ENCODE assay signal across 16 cellular contexts in the genomic region with DNA sequence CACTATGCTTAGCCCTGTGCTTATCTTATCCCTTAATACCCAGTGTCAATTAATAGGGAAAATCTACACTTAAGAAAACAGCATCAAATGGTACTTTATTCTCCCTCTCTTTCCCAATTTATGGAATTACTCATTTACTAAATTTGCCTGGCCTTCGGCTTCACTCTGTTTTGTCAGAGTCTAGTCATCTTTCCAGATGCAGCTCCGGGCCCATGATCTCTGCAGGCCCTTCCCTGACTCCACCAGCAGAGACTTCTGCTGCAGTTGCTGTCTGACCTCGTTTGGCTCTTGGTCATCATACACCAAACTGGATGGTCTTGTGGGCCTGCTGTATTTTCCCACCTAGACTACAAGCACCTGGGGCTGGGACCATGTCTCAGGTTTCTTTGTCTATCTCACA. TPM values are rescaled to one million over a fixed set of nuclear protein-coding genes. Genes with fewer than 3 reads are reported as not detected.
DNase-seq lines count a peak whose midpoint lies in the region; ATAC-seq and TF ChIP-seq lines count a peak whose summit lies in the region.
"Had no signal": no experiment of that assay in that cellular context is flagged by ENCODE, and none has a peak within 500 bp of the region (broad histone marks: within the 10 kb centered on the region; RNA-seq: fewer than 3 reads in every experiment).

No MANE protein-coding gene starts in this region.

- H3K9me3 ChIP-seq in GM23248 (ENCODE audit: low read depth) (no peaks in the 10 kb centered on the region), T-helper 17 cell (ENCODE audit: control insufficient read depth, low read length, poor library complexity, severe bottlenecking) (no peaks in the 10 kb centered on the region)

- H3K27ac ChIP-seq in GM23248 = peak overlapping the region; percentile 59; the same call in 1 of the 2 replicates
- H3K27ac ChIP-seq: C4-2B, SK-N-MC had no signal

- H3K36me3 ChIP-seq in GM23248 (ENCODE audit: low read depth) = peaks cover 10% of the 10 kb centered on the region

- no peak for ATAC-seq in T-helper 17 cell
- ATAC-seq in activated T-cell treated with anti-CD3 and anti-CD28 coated beads, Interleukin-2, amount 50 U/mL, for 72 hours (replicated peaks in 1 of 2) = no peak
- no peak for ATAC-seq in activated CD8-positive, alpha-beta T cell treated with anti-CD3 and anti-CD28 coated beads, Interleukin-2, amount 10 ng/mL, durations not matched to agents 7 days and 5 days

- H3K4me2 ChIP-seq in GM23248 (ENCODE audit: unreplicated experiment) = no peak overlapping the region

- H3K27ac Mint-ChIP-seq in T-helper 17 cell (peak overlapping the region; percentile 67), osteocyte (ENCODE audit: unreplicated experiment) (peak overlapping the region; percentile 3)
- H3K27ac Mint-ChIP-seq in activated T-cell treated with anti-CD3 and anti-CD28 coated beads, Interleukin-2, amount 50 U/mL, for 72 hours = no peak overlapping the region
- no peak overlapping the region for H3K27ac Mint-ChIP-seq in activated CD8-positive, alpha-beta T cell treated with anti-CD3 and anti-CD28 coated beads, Interleukin-2, amount 10 ng/mL, durations not matched to agents 7 days and 5 days

- 10 to 12% methylated on average over 3 of the region's 3 CpGs for WGBS in GM23248 (ENCODE audit: low coverage in 1 of 2, low lambda C conversion rate in 2 of 2, missing lambda C conversion rate in 2 of 2), 2 experiments

- H3K36me3 Mint-ChIP-seq in T-helper 17 cell (ENCODE audit: low read depth) (peaks cover 2% of the 10 kb centered on the region), osteocyte (ENCODE audit: unreplicated experiment) (peaks cover under 1% of the 10 kb centered on the region)
- H3K36me3 Mint-ChIP-seq in activated T-cell treated with anti-CD3 and anti-CD28 coated beads, Interleukin-2, amount 50 U/mL, for 72 hours (ENCODE audit: insufficient read depth in 2 of 2) = peaks cover 0 to 1% of the 10 kb centered on the region in 2 donors
- H3K36me3 Mint-ChIP-seq in activated CD8-positive, alpha-beta T cell treated with anti-CD3 and anti-CD28 coated beads, Interleukin-2, amount 10 ng/mL, durations not matched to agents 7 days and 5 days (ENCODE audit: low read depth) = peaks cover 6% of the 10 kb centered on the region

- H3K79me2 ChIP-seq in GM23248 (ENCODE audit: insufficient read depth) = no peaks in the 10 kb centered on the region

- DNase-seq in AG20443 (ENCODE audit: low spot score) = peak; percentile 71
- peak; percentile 82 for DNase-seq in GM23248
- DNase-seq in T-helper 17 cell = no peak
- DNase-seq in osteocyte (ENCODE audit: extremely low spot score, unreplicated experiment) = no peak
- no peak for DNase-seq in activated T-cell treated with anti-CD3 and anti-CD28 coated beads, Interleukin-2, amount 50 U/mL, for 72 hours
- DNase-seq in activated CD8-positive, alpha-beta T cell treated with anti-CD3 and anti-CD28 coated beads, Interleukin-2, amount 10 ng/mL, durations not matched to agents 7 days and 5 days = no peak
- DNase-seq in NCI-H1436 treated with DMSO at 0.1 percent for 48 hours (lab: John Stamatoyannopoulos, UW) = no peak
- DNase-seq: AML-193, H9, NCI-H1105 treated with DMSO at 0.1 percent for 48 hours, NCI-H1694 treated with DMSO at 0.1 percent for 48 hours, SHP77 had no signal

- H3K9ac ChIP-seq in GM23248 = no peak overlapping the region

- peaks cover 28% of the 10 kb centered on the region for H3F3A ChIP-seq in GM23248 (ENCODE audit: insufficient read depth)

- H3K4me1 ChIP-seq in GM23248 (ENCODE audit: insufficient read depth) = peaks cover 14% of the 10 kb centered on the region

- H3K9me3 Mint-ChIP-seq in osteocyte (ENCODE audit: unreplicated experiment) = no peaks in the 10 kb centered on the region
- H3K9me3 Mint-ChIP-seq in activated T-cell treated with anti-CD3 and anti-CD28 coated beads, Interleukin-2, amount 50 U/mL, for 72 hours = no peaks in the 10 kb centered on the region
- H3K9me3 Mint-ChIP-seq in activated CD8-positive, alpha-beta T cell treated with anti-CD3 and anti-CD28 coated beads, Interleukin-2, amount 10 ng/mL, durations not matched to agents 7 days and 5 days (ENCODE audit: insufficient read depth) = no peaks in the 10 kb centered on the region

- POLR2A ChIA-PET in activated CD8-positive, alpha-beta T cell treated with anti-CD3 and anti-CD28 coated beads, Interleukin-2, amount 10 ng/mL, durations not matched to agents 7 days and 5 days (lab: Charles Lee) = interaction anchor here (0.7 kb wide), 1 partner anchor 8 kb away, joined by 3 read pairs; no protein-coding TSS in a partner anchor

- TF ChIP-seq CTCF in osteocyte (IDR thresholded peaks at IDR 0.05) = no peak

- no peak overlapping the region for H2AFZ ChIP-seq in GM23248

- no peaks in the 10 kb centered on the region for H4K20me1 ChIP-seq in GM23248 (ENCODE audit: insufficient read depth)

- no peaks in the 10 kb centered on the region for H3K9me2 ChIP-seq in GM23248 (ENCODE audit: insufficient read depth)

- no peak overlapping the region for H3K4me3 ChIP-seq in GM23248
- H3K4me3 ChIP-seq: K562, SK-N-MC had no signal

- H3K27me3 Mint-ChIP-seq in T-helper 17 cell = no peaks in the 10 kb centered on the region
- no peaks in the 10 kb centered on the region for H3K27me3 Mint-ChIP-seq in osteocyte (ENCODE audit: unreplicated experiment)
- no peaks in the 10 kb centered on the region for H3K27me3 Mint-ChIP-seq in activated T-cell treated with anti-CD3 and anti-CD28 coated beads, Interleukin-2, amount 50 U/mL, for 72 hours (ENCODE audit: low read depth)
- no peaks in the 10 kb centered on the region for H3K27me3 Mint-ChIP-seq in activated CD8-positive, alpha-beta T cell treated with anti-CD3 and anti-CD28 coated beads, Interleukin-2, amount 10 ng/mL, durations not matched to agents 7 days and 5 days (ENCODE audit: low read depth)

- no peaks in the 10 kb centered on the region for H3K27me3 ChIP-seq in GM23248 (replicated peaks; ENCODE audit: insufficient read depth)

- no peaks in the 10 kb centered on the region for H3K4me1 Mint-ChIP-seq in T-helper 17 cell
- peaks cover 16% of the 10 kb centered on the region for H3K4me1 Mint-ChIP-seq in osteocyte (ENCODE audit: unreplicated experiment)
- no peaks in the 10 kb centered on the region for H3K4me1 Mint-ChIP-seq in activated T-cell treated with anti-CD3 and anti-CD28 coated beads, Interleukin-2, amount 50 U/mL, for 72 hours (ENCODE audit: low read depth)
- no peaks in the 10 kb centered on the region for H3K4me1 Mint-ChIP-seq in activated CD8-positive, alpha-beta T cell treated with anti-CD3 and anti-CD28 coated beads, Interleukin-2, amount 10 ng/mL, durations not matched to agents 7 days and 5 days (ENCODE audit: low read depth)
- H3K4me1 Mint-ChIP-seq: H9 had no signal

- in situ Hi-C loops in GM23248 (cut with MboI) = loop anchor here (10.0 kb wide), 1 partner anchor 265 kb away; no protein-coding TSS in a partner anchor

- no peak overlapping the region for H3K4me3 Mint-ChIP-seq in T-helper 17 cell
- H3K4me3 Mint-ChIP-seq in osteocyte (ENCODE audit: unreplicated experiment) = no peak overlapping the region
- no peak overlapping the region for H3K4me3 Mint-ChIP-seq in activated T-cell treated with anti-CD3 and anti-CD28 coated beads, Interleukin-2, amount 50 U/mL, for 72 hours
- no peak overlapping the region for H3K4me3 Mint-ChIP-seq in activated CD8-positive, alpha-beta T cell treated with anti-CD3 and anti-CD28 coated beads, Interleukin-2, amount 10 ng/mL, durations not matched to agents 7 days and 5 days
- H3K4me3 Mint-ChIP-seq: H9 had no signal

- CTCF ChIA-PET in activated CD8-positive, alpha-beta T cell treated with anti-CD3 and anti-CD28 coated beads, Interleukin-2, amount 10 ng/mL, durations not matched to agents 7 days and 5 days (lab: Charles Lee) = interaction anchor here (0.7 to 3.3 kb wide), 12 partner anchors 9 to 236 kb away, joined by 3 to 36 read pairs (median 5); partner anchors contain the start of genes ACOT13, ALDH5A1 and TDP2

RNA-seq across cellular contexts. Expression of gene MRS2, which starts 27.4 kb away (rescaled TPM):
- 15.4 and 18.0 TPM in 2 replicates for total RNA-seq in GM23248 (2014; rRNA removed; shearing (Covaris generic))
- 21.3 and 23.5 TPM in 2 replicates for polyA plus RNA-seq in GM23248 (2016; fragmentation: Nextera tagmentation; extraction: Ambion mirVana)
- total RNA-seq in T-helper 17 cell (1 to 10 TPM; 7.9 to 8.0 TPM), osteocyte (17.5 and 18.5 TPM in 2 replicates)
- total RNA-seq in activated T-cell treated with anti-CD3 and anti-CD28 coated beads, Interleukin-2, amount 50 U/mL, for 72 hours = 10 to 100 TPM; 19.4 to 22.3 TPM
- total RNA-seq in activated CD8-positive, alpha-beta T cell treated with anti-CD3 and anti-CD28 coated beads, Interleukin-2, amount 10 ng/mL, durations not matched to agents 7 days and 5 days = 10 to 100 TPM; 20.3 to 21.3 TPM

RNA-seq across cellular contexts. Expression of gene GPLD1, which starts 59.3 kb away (rescaled TPM):
- total RNA-seq in GM23248 (2014; rRNA removed; shearing (Covaris generic)) = 0.97 TPM in 1 of 2 replicates, not detected in the other
- 0.09 TPM in 2 replicates for polyA plus RNA-seq in GM23248 (2016; fragmentation: Nextera tagmentation; extraction: Ambion mirVana)
- total RNA-seq in T-helper 17 cell (under 1 TPM; 0.21 to 0.40 TPM), osteocyte (1.9 and 2.4 TPM in 2 replicates)
- total RNA-seq in activated T-cell treated with anti-CD3 and anti-CD28 coated beads, Interleukin-2, amount 50 U/mL, for 72 hours = under 1 TPM; 0.51 to 0.82 TPM
- total RNA-seq in activated CD8-positive, alpha-beta T cell treated with anti-CD3 and anti-CD28 coated beads, Interleukin-2, amount 10 ng/mL, durations not matched to agents 7 days and 5 days = under 1 TPM; 0.34 to 0.45 TPM
- total RNA-seq: RPMI7951 had no signal

Comparison
In these comparisons a context has a peak if more than half of its experiments do, and no peak if none do; other contexts are left out.
1. DNase-seq: peak in AG20443 (single experiment) and GM23248 (single experiment); none in T-helper 17 cell (0 of 3), osteocyte (single experiment), activated T-cell treated with anti-CD3 and anti-CD28 coated beads, Interleukin-2, amount 50 U/mL, for 72 hours (0 of 2), activated CD8-positive, alpha-beta T cell treated with anti-CD3 and anti-CD28 coated beads, Interleukin-2, amount 10 ng/mL, durations not matched to agents 7 days and 5 days (single experiment) and NCI-H1436 treated with DMSO at 0.1 percent for 48 hours (single experiment).
2. H3K27ac Mint-ChIP-seq: peak in T-helper 17 cell (single experiment) and osteocyte (single experiment); none in activated T-cell treated with anti-CD3 and anti-CD28 coated beads, Interleukin-2, amount 50 U/mL, for 72 hours (single experiment) and activated CD8-positive, alpha-beta T cell treated with anti-CD3 and anti-CD28 coated beads, Interleukin-2, amount 10 ng/mL, durations not matched to agents 7 days and 5 days (single experiment).